In the genomic region with DNA sequence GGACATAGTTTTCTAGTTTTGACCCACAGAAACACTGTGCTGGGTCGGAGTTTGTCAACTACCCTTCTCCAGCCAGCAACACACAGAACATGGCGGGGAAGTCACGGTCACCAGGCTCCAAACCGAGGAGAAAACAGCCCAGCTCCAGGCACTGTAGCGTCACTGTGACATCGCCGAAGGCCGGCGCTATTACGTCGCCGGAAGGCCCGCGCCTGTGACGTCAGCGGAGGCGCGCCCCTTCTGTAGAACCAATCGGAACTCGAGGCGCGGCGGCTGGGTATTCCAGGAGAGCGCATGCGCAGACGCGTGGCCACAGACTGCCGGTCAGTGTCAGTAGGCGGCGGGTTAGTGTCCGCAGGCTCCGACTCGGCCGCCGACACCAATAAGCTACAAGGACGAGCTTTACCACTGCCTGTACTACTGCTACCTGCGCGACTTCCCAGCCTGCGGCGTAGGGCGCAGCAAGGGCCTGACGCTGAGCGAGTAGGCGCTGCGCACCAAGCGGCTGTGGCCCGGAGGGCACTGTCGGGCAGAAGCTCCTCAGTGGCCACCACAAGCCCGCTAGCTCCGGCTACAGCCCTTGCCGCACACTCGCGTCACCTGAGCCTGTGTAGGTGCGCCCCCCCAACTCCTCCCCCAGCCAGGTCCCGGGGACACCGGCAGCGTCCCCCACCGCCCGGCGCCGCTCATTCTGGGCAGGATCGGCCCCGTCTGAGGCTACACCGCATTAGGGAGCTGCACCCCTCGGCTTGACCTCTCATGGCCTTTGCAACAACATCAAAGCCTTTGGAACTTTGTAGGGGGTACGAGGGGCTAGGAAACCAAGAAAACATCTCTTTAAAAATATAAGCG, we compare ENCODE assay signal across 1 cellular context.
TF ChIP-seq lines count a peak whose summit lies in the region.

No MANE protein-coding gene starts in this region.

TF ChIP-seq in neural cell, 6 proteins besides CTCF, POLR2A, EP300 and RAD21 (continued from another document):
- TF ChIP-seq, protein P1, sequence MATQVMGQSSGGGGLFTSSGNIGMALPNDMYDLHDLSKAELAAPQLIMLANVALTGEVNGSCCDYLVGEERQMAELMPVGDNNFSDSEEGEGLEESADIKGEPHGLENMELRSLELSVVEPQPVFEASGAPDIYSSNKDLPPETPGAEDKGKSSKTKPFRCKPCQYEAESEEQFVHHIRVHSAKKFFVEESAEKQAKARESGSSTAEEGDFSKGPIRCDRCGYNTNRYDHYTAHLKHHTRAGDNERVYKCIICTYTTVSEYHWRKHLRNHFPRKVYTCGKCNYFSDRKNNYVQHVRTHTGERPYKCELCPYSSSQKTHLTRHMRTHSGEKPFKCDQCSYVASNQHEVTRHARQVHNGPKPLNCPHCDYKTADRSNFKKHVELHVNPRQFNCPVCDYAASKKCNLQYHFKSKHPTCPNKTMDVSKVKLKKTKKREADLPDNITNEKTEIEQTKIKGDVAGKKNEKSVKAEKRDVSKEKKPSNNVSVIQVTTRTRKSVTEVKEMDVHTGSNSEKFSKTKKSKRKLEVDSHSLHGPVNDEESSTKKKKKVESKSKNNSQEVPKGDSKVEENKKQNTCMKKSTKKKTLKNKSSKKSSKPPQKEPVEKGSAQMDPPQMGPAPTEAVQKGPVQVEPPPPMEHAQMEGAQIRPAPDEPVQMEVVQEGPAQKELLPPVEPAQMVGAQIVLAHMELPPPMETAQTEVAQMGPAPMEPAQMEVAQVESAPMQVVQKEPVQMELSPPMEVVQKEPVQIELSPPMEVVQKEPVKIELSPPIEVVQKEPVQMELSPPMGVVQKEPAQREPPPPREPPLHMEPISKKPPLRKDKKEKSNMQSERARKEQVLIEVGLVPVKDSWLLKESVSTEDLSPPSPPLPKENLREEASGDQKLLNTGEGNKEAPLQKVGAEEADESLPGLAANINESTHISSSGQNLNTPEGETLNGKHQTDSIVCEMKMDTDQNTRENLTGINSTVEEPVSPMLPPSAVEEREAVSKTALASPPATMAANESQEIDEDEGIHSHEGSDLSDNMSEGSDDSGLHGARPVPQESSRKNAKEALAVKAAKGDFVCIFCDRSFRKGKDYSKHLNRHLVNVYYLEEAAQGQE (IDR thresholded peaks at IDR 0.05; ENCODE audit: borderline replicate concordance): peak; percentile 73
- TF ChIP-seq EZH2 (IDR thresholded peaks at IDR 0.05; ENCODE audit: borderline replicate concordance, insufficient read depth, low read length, poor library complexity, severe bottlenecking): no peak
- peak; percentile 73 for TF ChIP-seq TAF1 (IDR thresholded peaks at IDR 0.05; ENCODE audit: low read depth)
- TF ChIP-seq POLR2AphosphoS5 (IDR thresholded peaks at IDR 0.05): peak; percentile 98
